23 cellular contexts compared by ENCODE assay signal in the genomic region with DNA sequence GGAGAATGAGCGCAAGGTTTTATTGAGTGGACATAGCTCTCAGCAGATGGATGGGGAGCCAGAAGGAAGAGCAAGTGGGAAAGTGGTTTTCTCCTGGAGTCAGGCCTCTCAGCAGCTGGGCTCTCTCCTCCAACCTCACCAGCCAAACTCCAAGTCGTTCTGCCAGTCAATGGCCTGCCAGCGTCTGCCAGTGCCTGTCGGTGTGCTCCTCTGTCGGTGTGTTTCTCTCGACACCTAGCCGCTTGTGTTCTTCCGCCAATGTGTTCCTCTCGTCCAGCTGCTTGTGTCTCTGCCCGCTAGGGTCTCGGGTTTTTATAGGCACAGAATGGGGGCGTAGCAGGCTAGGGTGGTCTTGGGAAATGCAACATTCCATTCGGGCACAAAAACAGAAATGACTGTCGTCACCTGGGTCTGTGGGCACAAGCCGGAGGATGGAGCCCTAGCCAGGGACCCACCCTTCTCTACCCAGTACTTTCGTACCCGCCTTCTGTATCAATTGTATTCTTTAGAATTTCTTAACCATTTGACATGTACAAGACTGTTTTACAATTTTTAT.
DNase-seq lines count a peak whose midpoint lies in the region; ATAC-seq, FAIRE-seq and TF ChIP-seq lines count a peak whose summit lies in the region.
"Had no signal": no experiment of that assay in that cellular context is flagged by ENCODE, and none has a peak within 500 bp of the region (broad histone marks: within the 10 kb centered on the region; RNA-seq: fewer than 3 reads in every experiment).

No MANE protein-coding gene starts in this region.

- H3K4me1 Mint-ChIP-seq in GM23338 (no peaks in the 10 kb centered on the region), H9 (no peaks in the 10 kb centered on the region)
- H3K4me1 Mint-ChIP-seq: CD4-positive, CD25-positive, alpha-beta regulatory T cell; CD8-positive, alpha-beta memory T cell had no signal

- no peak overlapping the region for H3K23ac ChIP-seq in H9 (ENCODE audit: insufficient read length, low read depth, low read length)

- H4K8ac ChIP-seq in H9 (replicated peaks; ENCODE audit: insufficient read length, low read depth, low read length): no peak overlapping the region

- TF ChIP-seq POLR2A in spleen (IDR thresholded peaks at IDR 0.05): no peak

- H3K4me1 ChIP-seq in GM23338 (ENCODE audit: insufficient read depth) (no peaks in the 10 kb centered on the region), H9 (ENCODE audit: insufficient read depth, low read length) (no peaks in the 10 kb centered on the region), kidney (ENCODE audit: control insufficient read depth in 1 of 2, insufficient read depth in 1 of 2, low read depth in 1 of 2, low read length in 2 of 2) (no peaks in the 10 kb centered on the region), spleen (no peaks in the 10 kb centered on the region)
- H3K4me1 ChIP-seq: BE2C had no signal

- H2AFZ ChIP-seq in GM23338 (peak overlapping the region; percentile 19; the same call in 1 of the 2 replicates), H9 (ENCODE audit: low read length) (no peak overlapping the region)

- no peak for DNase-seq in GM23338 (ENCODE audit: low spot score)
- peak; percentile 23 for DNase-seq in H9
- DNase-seq in kidney: peak; percentile 37
- DNase-seq in spleen: peak; percentile 51
- no peak for DNase-seq in NCI-H526 treated with DMSO at 0.1 percent for 48 hours (lab: John Stamatoyannopoulos, UW)
- DNase-seq in GDM1 (lab: John Stamatoyannopoulos, UW): no peak
- no peak for DNase-seq in GM20000 (ENCODE audit: low spot score)
- DNase-seq: ACHN; BE2C; C1 segment of cervical spinal cord; CD4-positive, CD25-positive, alpha-beta regulatory T cell; CD8-positive, alpha-beta memory T cell; COR-L47; DMS 273 treated with DMSO at 0.1 percent for 48 hours; DMS53; DND-41; EL; HCEC 1CT; IMR-90 had no signal

- peaks cover 11% of the 10 kb centered on the region; the same call in 2 of the 3 replicates for H3K9me3 Mint-ChIP-seq in GM23338
- peaks cover 3 to 6% of the 10 kb centered on the region in 2 experiments; a peak in 4 of 5 replicates for H3K9me3 Mint-ChIP-seq in H9

- no peak overlapping the region for H3K27ac ChIP-seq in GM23338 (ENCODE audit: low read depth)
- no peak overlapping the region for H3K27ac ChIP-seq in H9 (ENCODE audit: insufficient read length, low read depth, low read length)
- H3K27ac ChIP-seq in kidney (ENCODE audit: low read depth in 2 of 2, low read length in 2 of 2): no peak overlapping the region
- H3K27ac ChIP-seq in spleen: no peak overlapping the region

- H3K9ac ChIP-seq in H9 (ENCODE audit: extremely low read depth, insufficient read length, low read length) (no peak overlapping the region), kidney (ENCODE audit: low read length in 2 of 2) (no peak overlapping the region)

- TF ChIP-seq CTCF in GM23338 (conservative IDR thresholded peaks at IDR 0.05; ENCODE audit: low read depth in 2 of 2) (no peak), H9 (conservative IDR thresholded peaks at IDR 0.05) (no peak), kidney (IDR thresholded peaks at IDR 0.05; ENCODE audit: borderline replicate concordance, extremely low read depth, insufficient read depth) (no peak), spleen (IDR thresholded peaks at IDR 0.05 in 8 of 11, conservative IDR thresholded peaks at IDR 0.05 in 3 of 11) (no peak), GM20000 (IDR thresholded peaks at IDR 0.05; ENCODE audit: extremely low read depth, missing control alignments) (no peak)

- no peak overlapping the region for H3K4me2 ChIP-seq in GM23338
- H3K4me2 ChIP-seq in H9 (ENCODE audit: insufficient read depth, insufficient read length, low read length): no peak overlapping the region

- H2BK15ac ChIP-seq in H9 (ENCODE audit: low read depth, low read length): no peak overlapping the region

- no peak overlapping the region for H3T11ph ChIP-seq in H9 (ENCODE audit: low read length)

- H3K9me3 ChIP-seq in H9 (ENCODE audit: control insufficient read depth, low read depth, low read length): no peaks in the 10 kb centered on the region
- no peaks in the 10 kb centered on the region for H3K9me3 ChIP-seq in kidney (ENCODE audit: control insufficient read depth in 1 of 2, low read length in 2 of 2)
- no peaks in the 10 kb centered on the region for H3K9me3 ChIP-seq in spleen
- H3K9me3 ChIP-seq: BE2C had no signal

- H3K79me1 ChIP-seq in H9 (ENCODE audit: insufficient read depth, low read depth, low read length, poor library complexity, severe bottlenecking): no peaks in the 10 kb centered on the region

- no peak overlapping the region for H4K91ac ChIP-seq in H9 (ENCODE audit: insufficient read length, low read depth, low read length)

- H3K4me3 ChIP-seq in GM23338 (no peak overlapping the region), kidney (ENCODE audit: low read length in 2 of 2) (no peak overlapping the region), spleen (no peak overlapping the region)
- H3K4me3 ChIP-seq: K562 had no signal

- H3K36me3 ChIP-seq in GM23338 (ENCODE audit: insufficient read depth) (no peaks in the 10 kb centered on the region), kidney (ENCODE audit: control insufficient read depth in 1 of 2, insufficient read depth in 2 of 2, low read length in 2 of 2) (no peaks in the 10 kb centered on the region), spleen (no peaks in the 10 kb centered on the region)
- H3K36me3 ChIP-seq: BE2C had no signal

- H3K79me2 ChIP-seq in GM23338 (replicated peaks; ENCODE audit: insufficient read depth): no peaks in the 10 kb centered on the region
- H3K79me2 ChIP-seq in H9 (ENCODE audit: insufficient read depth, low read length): no peaks in the 10 kb centered on the region

- no peak overlapping the region for H3K4ac ChIP-seq in H9 (ENCODE audit: low read depth, low read length)

- no peaks in the 10 kb centered on the region for H4K20me1 ChIP-seq in GM23338 (replicated peaks; ENCODE audit: insufficient read depth)
- no peaks in the 10 kb centered on the region for H4K20me1 ChIP-seq in H9 (ENCODE audit: control insufficient read depth, insufficient read depth, insufficient read length)

- no peak for FAIRE-seq in kidney (lab: Jason Lieb, UNC)
- FAIRE-seq: A204.1, GM12892, GM18507, K562 had no signal

- no peak overlapping the region for H2BK12ac ChIP-seq in H9 (ENCODE audit: insufficient read length, low read depth, low read length)

- no peaks in the 10 kb centered on the region; the same call in 1 of the 2 replicates for H3K9me2 ChIP-seq in GM23338 (ENCODE audit: insufficient read depth)

- H3K27me3 Mint-ChIP-seq in GM23338 (ENCODE audit: insufficient read depth, low read depth, poor library complexity): peaks cover 4% of the 10 kb centered on the region
- H3K27me3 Mint-ChIP-seq in H9 (ENCODE audit: low read depth): no peaks in the 10 kb centered on the region
- H3K27me3 Mint-ChIP-seq: CD4-positive, CD25-positive, alpha-beta regulatory T cell; CD8-positive, alpha-beta memory T cell had no signal

- H3K27ac Mint-ChIP-seq in GM23338 (no peak overlapping the region), H9 (peak overlapping the region in 1 of 3 experiments; percentile 21; a peak in 2 of 7 replicates)
- H3K27ac Mint-ChIP-seq: CD4-positive, CD25-positive, alpha-beta regulatory T cell; CD8-positive, alpha-beta memory T cell had no signal

- no peak overlapping the region for H2BK20ac ChIP-seq in H9 (ENCODE audit: low read depth, low read length, poor library complexity, severe bottlenecking)

- H3K27me3 ChIP-seq in GM23338 (ENCODE audit: insufficient read depth) (no peaks in the 10 kb centered on the region), H9 (ENCODE audit: insufficient read depth, low read length) (no peaks in the 10 kb centered on the region), spleen (replicated peaks in 1 of 7) (no peaks in the 10 kb centered on the region)
- H3K27me3 ChIP-seq: BE2C had no signal

- H3K36me3 Mint-ChIP-seq in GM23338 (ENCODE audit: low read depth): peaks cover 9% of the 10 kb centered on the region; the same call in 2 of the 3 replicates
- peaks cover 0 to 7% (median 3%) of the 10 kb centered on the region in 3 experiments; a peak in 2 of 7 replicates for H3K36me3 Mint-ChIP-seq in H9 (ENCODE audit: insufficient read depth in 1 of 3, low read depth in 3 of 3)
- H3K36me3 Mint-ChIP-seq: CD4-positive, CD25-positive, alpha-beta regulatory T cell; CD8-positive, alpha-beta memory T cell had no signal

- H3K4me3 Mint-ChIP-seq in GM23338 (no peak overlapping the region), H9 (no peak overlapping the region)
- H3K4me3 Mint-ChIP-seq: CD4-positive, CD25-positive, alpha-beta regulatory T cell; CD8-positive, alpha-beta memory T cell had no signal

- no peaks in the 10 kb centered on the region for H3K23me2 ChIP-seq in H9 (ENCODE audit: insufficient read length, low read depth, low read length, poor library complexity, severe bottlenecking)

- H4K5ac ChIP-seq in H9 (ENCODE audit: insufficient read length, low read depth, low read length): no peak overlapping the region

- no peak for ATAC-seq in GM23338
- ATAC-seq: K562 had no signal

- no peak overlapping the region for H3K18ac ChIP-seq in H9 (ENCODE audit: insufficient read length, low read depth, low read length)

- no peak overlapping the region for H3K56ac ChIP-seq in H9 (ENCODE audit: insufficient read length, low read depth, low read length)

- no peak overlapping the region for H2AK5ac ChIP-seq in H9 (ENCODE audit: insufficient read length, low read length)

- H2BK120ac ChIP-seq in H9 (ENCODE audit: low read depth, low read length, poor library complexity, severe bottlenecking): no peak overlapping the region

- no peaks in the 10 kb centered on the region for H3F3A ChIP-seq in GM23338 (replicated peaks; ENCODE audit: low read depth)

- WGBS in H9 (ENCODE audit: extremely low coverage, insufficient read length, low lambda C conversion rate): no CpG with 5 or more reads among the region's 17 CpGs
- WGBS in spleen, 5 donors: 90 to 95% (median 91%) methylated on average over 17 of the region's 17 CpGs

- peak overlapping the region; percentile 47; the same call in 1 of the 2 replicates for H3K14ac ChIP-seq in H9 (ENCODE audit: insufficient read depth, low read length)

- H2BK5ac ChIP-seq in H9 (ENCODE audit: insufficient read length, low read length): no peak overlapping the region

- intact Hi-C loops in kidney (cut with DNase I) (no loop called here), spleen (cut with DNase I; ENCODE audit: low total_unique reads) (no loop called here)

TF ChIP-seq in GM23338, 12 proteins besides CTCF, POLR2A, EP300 and RAD21 (continues in another document):
- TF ChIP-seq STAT1 (IDR thresholded peaks at IDR 0.05; ENCODE audit: unreplicated experiment) (no peak), NANOG (IDR thresholded peaks at IDR 0.05; ENCODE audit: borderline replicate concordance) (no peak)

Comparison
In these comparisons a context has a peak if more than half of its experiments do, and no peak if none do; other contexts are left out.
1. DNase-seq: peak in H9 (single experiment), kidney (single experiment) and spleen (single experiment); none in GM23338 (single experiment), NCI-H526 treated with DMSO at 0.1 percent for 48 hours (single experiment), GDM1 (single experiment) and GM20000 (single experiment).